In the genomic region with DNA sequence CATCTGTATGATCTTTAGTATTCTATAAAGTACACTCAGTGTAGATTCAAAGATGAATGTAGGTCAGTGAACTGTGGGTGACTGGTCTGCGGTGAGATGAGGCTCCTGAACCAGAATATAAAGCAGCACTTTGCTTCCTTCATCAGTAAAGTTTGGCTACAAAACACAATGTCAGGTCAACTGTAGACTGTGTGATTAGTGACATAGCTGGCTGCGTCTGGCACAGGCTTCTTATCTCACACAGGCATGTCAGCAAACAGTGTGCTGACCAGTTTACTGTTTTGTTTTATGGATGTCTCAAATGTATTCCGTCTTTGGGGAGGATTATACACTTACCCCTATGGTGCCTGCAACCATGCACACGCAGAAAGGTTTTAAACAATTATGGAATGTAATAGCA, we compare ENCODE assay signal across 24 cellular contexts.
"Had no signal": no experiment of that assay in that cellular context is flagged by ENCODE, and none has a peak within 500 bp of the region (broad histone marks: within the 10 kb centered on the region; RNA-seq: fewer than 3 reads in every experiment).

No MANE protein-coding gene starts in this region.

- H3K27ac ChIP-seq: left lung, ovary, skin epidermis, stomach, testis, thyroid gland, transverse colon, upper lobe of right lung had no signal

- ATAC-seq: left cardiac atrium; left lung; mucosa of descending colon; naive thymus-derived CD4-positive, alpha-beta T cell; natural killer cell treated with Interleukin-12 subunit alpha and Interleukin-12 subunit beta and Interleukin-15 and Interleukin-18, amount 100 ng/mL, for 72 hours; right cardiac atrium; sciatic nerve; stimulated activated naive B cell treated with anti-CD40 and anti-IgM and Interleukin-4, amounts not matched to agents 10 μg/mL and 1 μg/mL and 100 μg/mL, for 72 hours; stimulated activated naive CD8-positive, alpha-beta T cell treated with anti-CD3 and anti-CD28 coated beads, Interleukin-15, Interleukin-2, amounts not matched to agents 100 U/mL and 50 U/mL, for 24 hours; upper lobe of right lung had no signal

- H3K27me3 ChIP-seq: left lung, ovary, stomach, testis, thyroid gland, transverse colon, upper lobe of right lung had no signal

- H3K36me3 ChIP-seq: ovary had no signal

- H3K9me3 ChIP-seq: left lung, mucosa of descending colon, ovary, stomach, testis, thyroid gland, transverse colon, upper lobe of right lung had no signal

- H3K4me1 ChIP-seq: left lung, testis, thyroid gland, upper lobe of right lung had no signal

- DNase-seq: hippocampal formation; kidney glomerular epithelial cell; left cardiac atrium; left lung; midbrain; mucosa of descending colon; naive thymus-derived CD4-positive, alpha-beta T cell; ovary; right cardiac atrium; stimulated activated CD4-positive, alpha-beta T cell treated with anti-CD3 and anti-CD28 coated beads, Interleukin-12 subunit alpha, Interleukin-12 subunit beta, amount 100 ng/mL, for 4 hours; stimulated activated CD4-positive, alpha-beta T cell treated with anti-CD3 and anti-CD28 coated beads, Interleukin-15, amount 100 ng/mL, for 24 hours; stimulated activated CD4-positive, alpha-beta T cell treated with anti-CD3 and anti-CD28 coated beads, Interleukin-2, amount 100 ng/mL, for 24 hours; stimulated activated CD4-positive, alpha-beta T cell treated with anti-CD3 and anti-CD28 coated beads, Interleukin-4, amount 100 ng/mL, for 1 hour; stimulated activated naive B cell treated with anti-CD40 and anti-IgM and Interleukin-4, amounts not matched to agents 10 μg/mL and 1 μg/mL and 100 μg/mL, for 72 hours; stimulated activated naive CD8-positive, alpha-beta T cell treated with anti-CD3 and anti-CD28 coated beads, Interleukin-15, Interleukin-2, amounts not matched to agents 100 U/mL and 50 U/mL, for 24 hours; stomach; testis; thyroid gland; transverse colon; upper lobe of right lung had no signal

- H3K4me3 ChIP-seq: left lung, lung, mucosa of descending colon, ovary, skin epidermis, stomach, testis, thyroid gland, transverse colon, upper lobe of right lung had no signal
